Comparison of ENCODE assay signal across 1 cellular context in genomic region chr13:23579072-23579885, GRCh38.
A peak's percentile ranks its signal among the peaks of the same experiment; 100 is the strongest.
TF ChIP-seq lines count a peak whose summit lies in the region.

No MANE protein-coding gene starts in this region.

TF ChIP-seq in HepG2, 621 proteins besides CTCF, POLR2A, EP300 and RAD21 (continued from another document and continues in another):
- TF ChIP-seq ZNF580 (CRISPR knock-in tag; IDR thresholded peaks at IDR 0.05; ENCODE audit: borderline replicate concordance, low read depth) (0 out of 2 replicates have a peak, but pooled peaks have one; percentile 17), XBP1 (CRISPR knock-in tag; IDR thresholded peaks at IDR 0.05) (no peak), MBD4 (IDR thresholded peaks at IDR 0.05; ENCODE audit: borderline replicate concordance, low read length) (no peak), BHLHE40 (IDR thresholded peaks at IDR 0.05; ENCODE audit: low read length) (no peak), HNRNPUL1 (IDR thresholded peaks at IDR 0.05; ENCODE audit: low read depth, low read length) (peak; percentile 64; the same call in 1 of the 2 replicates), ZNF362 (CRISPR knock-in tag; IDR thresholded peaks at IDR 0.05; ENCODE audit: borderline replicate concordance) (no peak; the same call in 1 of the 2 replicates), RNF2 (conservative IDR thresholded peaks at IDR 0.05; ENCODE audit: low read depth) (no peak), RFX5 (IDR thresholded peaks at IDR 0.05; ENCODE audit: low read depth, low read length) (no peak), ZNF724P (CRISPR knock-in tag; IDR thresholded peaks at IDR 0.05; ENCODE audit: borderline replicate concordance) (no peak), ZFP62 (CRISPR knock-in tag; IDR thresholded peaks at IDR 0.05) (no peak), ZNF761 (CRISPR knock-in tag; conservative IDR thresholded peaks at IDR 0.05) (peak; percentile 53), GATAD1 (CRISPR knock-in tag; IDR thresholded peaks at IDR 0.05) (0 out of 2 replicates have a peak, but pooled peaks have one; percentile 5), ZNF335 (CRISPR knock-in tag; IDR thresholded peaks at IDR 0.05) (no peak), ZNF17 (CRISPR knock-in tag; IDR thresholded peaks at IDR 0.05) (no peak), ZNF839 (CRISPR knock-in tag; IDR thresholded peaks at IDR 0.05; ENCODE audit: borderline replicate concordance) (no peak), ZNF326 (CRISPR knock-in tag; IDR thresholded peaks at IDR 0.05; ENCODE audit: borderline replicate concordance) (no peak), RFX1 (IDR thresholded peaks at IDR 0.05) (peak; percentile 81), DPF2 (CRISPR knock-in tag; IDR thresholded peaks at IDR 0.05; ENCODE audit: borderline replicate concordance, low read depth) (no peak), KLF9 (CRISPR knock-in tag; IDR thresholded peaks at IDR 0.05; ENCODE audit: low read depth) (0 out of 2 replicates have a peak, but pooled peaks have one; percentile 59), NCOA2 (CRISPR knock-in tag; IDR thresholded peaks at IDR 0.05) (no peak), ADNP (CRISPR knock-in tag; IDR thresholded peaks at IDR 0.05) (no peak), SP140L (CRISPR knock-in tag; IDR thresholded peaks at IDR 0.05; ENCODE audit: borderline replicate concordance) (no peak), ZFP82 (CRISPR knock-in tag; IDR thresholded peaks at IDR 0.05; ENCODE audit: borderline replicate concordance) (peak; percentile 75; the same call in 1 of the 2 replicates), ZNF563 (CRISPR knock-in tag; IDR thresholded peaks at IDR 0.05) (0 out of 2 replicates have a peak, but pooled peaks have one; percentile 7), ZNF775 (CRISPR knock-in tag; IDR thresholded peaks at IDR 0.05; ENCODE audit: borderline replicate concordance) (no peak), ZNF292 (CRISPR knock-in tag; IDR thresholded peaks at IDR 0.05; ENCODE audit: borderline replicate concordance, low read depth) (no peak), MXD4 (CRISPR knock-in tag; IDR thresholded peaks at IDR 0.05) (peak; percentile 82), ATF4 (CRISPR knock-in tag; IDR thresholded peaks at IDR 0.05) (peak in 1 of 2 experiments; percentile 55; a peak in 1 of 4 replicates), ZBTB7A (CRISPR knock-in tag; IDR thresholded peaks at IDR 0.05) (no peak), CREB3 (CRISPR knock-in tag; IDR thresholded peaks at IDR 0.05) (no peak), ZSCAN20 (CRISPR knock-in tag; IDR thresholded peaks at IDR 0.05; ENCODE audit: borderline replicate concordance) (peak; percentile 80; the same call in 1 of the 2 replicates), THYN1 (CRISPR knock-in tag; IDR thresholded peaks at IDR 0.05; ENCODE audit: borderline replicate concordance, low read depth) (no peak), ZNF564 (CRISPR knock-in tag; IDR thresholded peaks at IDR 0.05) (peak; percentile 71; the same call in 1 of the 2 replicates), SP5 (CRISPR knock-in tag; IDR thresholded peaks at IDR 0.05; ENCODE audit: borderline replicate concordance, low read depth) (peak; percentile 11; the same call in 1 of the 2 replicates), TBL1XR1 (IDR thresholded peaks at IDR 0.05; ENCODE audit: borderline replicate concordance, low read length, partially characterized antibody) (no peak), YEATS2 (CRISPR knock-in tag; IDR thresholded peaks at IDR 0.05; ENCODE audit: borderline replicate concordance) (no peak), ZFP90 (CRISPR knock-in tag; IDR thresholded peaks at IDR 0.05; ENCODE audit: borderline replicate concordance) (peak; percentile 53; the same call in 1 of the 2 replicates), ERF (CRISPR knock-in tag; IDR thresholded peaks at IDR 0.05) (no peak), PREB (CRISPR knock-in tag; IDR thresholded peaks at IDR 0.05) (no peak), ZNF670 (CRISPR knock-in tag; IDR thresholded peaks at IDR 0.05; ENCODE audit: borderline replicate concordance) (peak; percentile 67; the same call in 1 of the 2 replicates), ZSCAN22 (CRISPR knock-in tag; IDR thresholded peaks at IDR 0.05) (no peak), ZNF501 (CRISPR knock-in tag; IDR thresholded peaks at IDR 0.05) (peak; percentile 95), SMC3 (IDR thresholded peaks at IDR 0.05; ENCODE audit: low read length) (no peak), HNF1B (CRISPR knock-in tag; IDR thresholded peaks at IDR 0.05) (0 out of 2 replicates have a peak, but pooled peaks have one; percentile 79), ZNF891 (CRISPR knock-in tag; IDR thresholded peaks at IDR 0.05) (no peak), SATB2 (CRISPR knock-in tag; IDR thresholded peaks at IDR 0.05) (0 out of 2 replicates have a peak, but pooled peaks have one; percentile 41)
- TF ChIP-seq, protein P1, sequence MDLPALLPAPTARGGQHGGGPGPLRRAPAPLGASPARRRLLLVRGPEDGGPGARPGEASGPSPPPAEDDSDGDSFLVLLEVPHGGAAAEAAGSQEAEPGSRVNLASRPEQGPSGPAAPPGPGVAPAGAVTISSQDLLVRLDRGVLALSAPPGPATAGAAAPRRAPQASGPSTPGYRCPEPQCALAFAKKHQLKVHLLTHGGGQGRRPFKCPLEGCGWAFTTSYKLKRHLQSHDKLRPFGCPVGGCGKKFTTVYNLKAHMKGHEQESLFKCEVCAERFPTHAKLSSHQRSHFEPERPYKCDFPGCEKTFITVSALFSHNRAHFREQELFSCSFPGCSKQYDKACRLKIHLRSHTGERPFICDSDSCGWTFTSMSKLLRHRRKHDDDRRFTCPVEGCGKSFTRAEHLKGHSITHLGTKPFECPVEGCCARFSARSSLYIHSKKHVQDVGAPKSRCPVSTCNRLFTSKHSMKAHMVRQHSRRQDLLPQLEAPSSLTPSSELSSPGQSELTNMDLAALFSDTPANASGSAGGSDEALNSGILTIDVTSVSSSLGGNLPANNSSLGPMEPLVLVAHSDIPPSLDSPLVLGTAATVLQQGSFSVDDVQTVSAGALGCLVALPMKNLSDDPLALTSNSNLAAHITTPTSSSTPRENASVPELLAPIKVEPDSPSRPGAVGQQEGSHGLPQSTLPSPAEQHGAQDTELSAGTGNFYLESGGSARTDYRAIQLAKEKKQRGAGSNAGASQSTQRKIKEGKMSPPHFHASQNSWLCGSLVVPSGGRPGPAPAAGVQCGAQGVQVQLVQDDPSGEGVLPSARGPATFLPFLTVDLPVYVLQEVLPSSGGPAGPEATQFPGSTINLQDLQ (CRISPR knock-in tag; IDR thresholded peaks at IDR 0.05) = 0 out of 2 replicates have a peak, but pooled peaks have one; percentile 15
- TF ChIP-seq, protein P2, sequence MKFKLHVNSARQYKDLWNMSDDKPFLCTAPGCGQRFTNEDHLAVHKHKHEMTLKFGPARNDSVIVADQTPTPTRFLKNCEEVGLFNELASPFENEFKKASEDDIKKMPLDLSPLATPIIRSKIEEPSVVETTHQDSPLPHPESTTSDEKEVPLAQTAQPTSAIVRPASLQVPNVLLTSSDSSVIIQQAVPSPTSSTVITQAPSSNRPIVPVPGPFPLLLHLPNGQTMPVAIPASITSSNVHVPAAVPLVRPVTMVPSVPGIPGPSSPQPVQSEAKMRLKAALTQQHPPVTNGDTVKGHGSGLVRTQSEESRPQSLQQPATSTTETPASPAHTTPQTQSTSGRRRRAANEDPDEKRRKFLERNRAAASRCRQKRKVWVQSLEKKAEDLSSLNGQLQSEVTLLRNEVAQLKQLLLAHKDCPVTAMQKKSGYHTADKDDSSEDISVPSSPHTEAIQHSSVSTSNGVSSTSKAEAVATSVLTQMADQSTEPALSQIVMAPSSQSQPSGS (CRISPR knock-in tag; IDR thresholded peaks at IDR 0.05) = 0 out of 2 replicates have a peak, but pooled peaks have one; percentile 12
- TF ChIP-seq, protein P3, sequence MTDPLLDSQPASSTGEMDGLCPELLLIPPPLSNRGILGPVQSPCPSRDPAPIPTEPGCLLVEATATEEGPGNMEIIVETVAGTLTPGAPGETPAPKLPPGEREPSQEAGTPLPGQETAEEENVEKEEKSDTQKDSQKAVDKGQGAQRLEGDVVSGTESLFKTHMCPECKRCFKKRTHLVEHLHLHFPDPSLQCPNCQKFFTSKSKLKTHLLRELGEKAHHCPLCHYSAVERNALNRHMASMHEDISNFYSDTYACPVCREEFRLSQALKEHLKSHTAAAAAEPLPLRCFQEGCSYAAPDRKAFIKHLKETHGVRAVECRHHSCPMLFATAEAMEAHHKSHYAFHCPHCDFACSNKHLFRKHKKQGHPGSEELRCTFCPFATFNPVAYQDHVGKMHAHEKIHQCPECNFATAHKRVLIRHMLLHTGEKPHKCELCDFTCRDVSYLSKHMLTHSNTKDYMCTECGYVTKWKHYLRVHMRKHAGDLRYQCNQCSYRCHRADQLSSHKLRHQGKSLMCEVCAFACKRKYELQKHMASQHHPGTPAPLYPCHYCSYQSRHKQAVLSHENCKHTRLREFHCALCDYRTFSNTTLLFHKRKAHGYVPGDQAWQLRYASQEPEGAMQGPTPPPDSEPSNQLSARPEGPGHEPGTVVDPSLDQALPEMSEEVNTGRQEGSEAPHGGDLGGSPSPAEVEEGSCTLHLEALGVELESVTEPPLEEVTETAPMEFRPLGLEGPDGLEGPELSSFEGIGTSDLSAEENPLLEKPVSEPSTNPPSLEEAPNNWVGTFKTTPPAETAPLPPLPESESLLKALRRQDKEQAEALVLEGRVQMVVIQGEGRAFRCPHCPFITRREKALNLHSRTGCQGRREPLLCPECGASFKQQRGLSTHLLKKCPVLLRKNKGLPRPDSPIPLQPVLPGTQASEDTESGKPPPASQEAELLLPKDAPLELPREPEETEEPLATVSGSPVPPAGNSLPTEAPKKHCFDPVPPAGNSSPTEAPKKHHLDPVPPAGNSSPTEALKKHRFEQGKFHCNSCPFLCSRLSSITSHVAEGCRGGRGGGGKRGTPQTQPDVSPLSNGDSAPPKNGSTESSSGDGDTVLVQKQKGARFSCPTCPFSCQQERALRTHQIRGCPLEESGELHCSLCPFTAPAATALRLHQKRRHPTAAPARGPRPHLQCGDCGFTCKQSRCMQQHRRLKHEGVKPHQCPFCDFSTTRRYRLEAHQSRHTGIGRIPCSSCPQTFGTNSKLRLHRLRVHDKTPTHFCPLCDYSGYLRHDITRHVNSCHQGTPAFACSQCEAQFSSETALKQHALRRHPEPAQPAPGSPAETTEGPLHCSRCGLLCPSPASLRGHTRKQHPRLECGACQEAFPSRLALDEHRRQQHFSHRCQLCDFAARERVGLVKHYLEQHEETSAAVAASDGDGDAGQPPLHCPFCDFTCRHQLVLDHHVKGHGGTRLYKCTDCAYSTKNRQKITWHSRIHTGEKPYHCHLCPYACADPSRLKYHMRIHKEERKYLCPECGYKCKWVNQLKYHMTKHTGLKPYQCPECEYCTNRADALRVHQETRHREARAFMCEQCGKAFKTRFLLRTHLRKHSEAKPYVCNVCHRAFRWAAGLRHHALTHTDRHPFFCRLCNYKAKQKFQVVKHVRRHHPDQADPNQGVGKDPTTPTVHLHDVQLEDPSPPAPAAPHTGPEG (CRISPR knock-in tag; IDR thresholded peaks at IDR 0.05) = peak; percentile 96; the same call in 1 of the 2 replicates
- TF ChIP-seq, protein P4, sequence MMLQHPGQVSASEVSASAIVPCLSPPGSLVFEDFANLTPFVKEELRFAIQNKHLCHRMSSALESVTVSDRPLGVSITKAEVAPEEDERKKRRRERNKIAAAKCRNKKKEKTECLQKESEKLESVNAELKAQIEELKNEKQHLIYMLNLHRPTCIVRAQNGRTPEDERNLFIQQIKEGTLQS (CRISPR knock-in tag; IDR thresholded peaks at IDR 0.05) = no peak
